In genomic region chr5:154059583-154059982, GRCh38 we compare ENCODE assay signal across 15 cellular contexts. TPM values are rescaled to one million over a fixed set of nuclear protein-coding genes. Genes with fewer than 3 reads are reported as not detected.
DNase-seq lines count a peak whose midpoint lies in the region; ATAC-seq and TF ChIP-seq lines count a peak whose summit lies in the region.
"Had no signal": no experiment of that assay in that cellular context is flagged by ENCODE, and none has a peak within 500 bp of the region (broad histone marks: within the 10 kb centered on the region; RNA-seq: fewer than 3 reads in every experiment).

No MANE protein-coding gene starts in this region.

- intact Hi-C loops in CD8-positive, alpha-beta T cell (cut with DNase I, micrococcal nuclease) = no loop called here
- intact Hi-C loops in activated CD8-positive, alpha-beta T cell treated with anti-CD3 and anti-CD28 coated beads for 36 hours (cut with micrococcal nuclease) = no loop called here

- CTCF ChIA-PET in CD8-positive, alpha-beta T cell (lab: Charles Lee) = interaction anchor here (1.1 to 5.0 kb wide), 4 partner anchors 10 to 177 kb away, joined by 3 to 35 read pairs (median 4); no protein-coding TSS in a partner anchor
- CTCF ChIA-PET in activated CD8-positive, alpha-beta T cell treated with anti-CD3 and anti-CD28 coated beads for 36 hours (lab: Charles Lee) = interaction anchor here (0.6 to 5.0 kb wide), 6 partner anchors 9 to 345 kb away, joined by 3 to 38 read pairs (median 10); no protein-coding TSS in a partner anchor

- peaks cover 7% of the 10 kb centered on the region for H3F3A ChIP-seq in neural progenitor cell (ENCODE audit: low read depth)

- H3K9me3 Mint-ChIP-seq in CD8-positive, alpha-beta T cell = no peaks in the 10 kb centered on the region
- no peaks in the 10 kb centered on the region for H3K9me3 Mint-ChIP-seq in activated CD8-positive, alpha-beta T cell treated with anti-CD3 and anti-CD28 coated beads for 36 hours
- no peaks in the 10 kb centered on the region for H3K9me3 Mint-ChIP-seq in neural progenitor cell
- H3K9me3 Mint-ChIP-seq in endothelial cell (ENCODE audit: unreplicated experiment) = no peaks in the 10 kb centered on the region
- H3K9me3 Mint-ChIP-seq: GM23338 had no signal

- H3K27me3 ChIP-seq in CD8-positive, alpha-beta T cell (ENCODE audit: insufficient read depth, low read length) = no peaks in the 10 kb centered on the region
- H3K27me3 ChIP-seq in KMS-11 (ENCODE audit: insufficient read depth, low read depth) (no peaks in the 10 kb centered on the region), neural progenitor cell (no peaks in the 10 kb centered on the region)

- peak overlapping the region; percentile 12; the same call in 1 of the 2 replicates for H2AFZ ChIP-seq in KMS-11 (ENCODE audit: low read depth)
- H2AFZ ChIP-seq in neural progenitor cell (replicated peaks) = no peak overlapping the region
- H2AFZ ChIP-seq: GM23338 had no signal

- no peaks in the 10 kb centered on the region for H3K9me3 ChIP-seq in CD8-positive, alpha-beta T cell (ENCODE audit: low read length)
- H3K9me3 ChIP-seq in neural progenitor cell (ENCODE audit: low read depth) = no peaks in the 10 kb centered on the region

- H3K36me3 ChIP-seq in CD8-positive, alpha-beta T cell (ENCODE audit: insufficient read depth, low read length) = no peaks in the 10 kb centered on the region
- H3K36me3 ChIP-seq in KMS-11 (ENCODE audit: insufficient read depth) = no peaks in the 10 kb centered on the region
- no peaks in the 10 kb centered on the region for H3K36me3 ChIP-seq in neural progenitor cell

- POLR2A ChIA-PET in CD8-positive, alpha-beta T cell (lab: Charles Lee) = interaction anchor here (1.6 kb wide), 1 partner anchor 345 kb away, joined by 4 read pairs; no protein-coding TSS in a partner anchor
- POLR2A ChIA-PET in activated CD8-positive, alpha-beta T cell treated with anti-CD3 and anti-CD28 coated beads for 36 hours (lab: Charles Lee) = interaction anchor here (1.3 kb wide), 1 partner anchor 9 kb away, joined by 5 read pairs; no protein-coding TSS in a partner anchor

- no peak overlapping the region for H3K4me3 Mint-ChIP-seq in CD8-positive, alpha-beta T cell
- H3K4me3 Mint-ChIP-seq in activated CD8-positive, alpha-beta T cell treated with anti-CD3 and anti-CD28 coated beads for 36 hours = no peak overlapping the region
- no peak overlapping the region for H3K4me3 Mint-ChIP-seq in neural progenitor cell
- no peak overlapping the region for H3K4me3 Mint-ChIP-seq in endothelial cell (ENCODE audit: unreplicated experiment)
- H3K4me3 Mint-ChIP-seq: GM23338 had no signal

- H3K4me2 ChIP-seq in KMS-11 (peak overlapping the region; percentile 93; the same call in 1 of the 2 replicates), neural progenitor cell (peak overlapping the region; percentile 34)
- H3K4me2 ChIP-seq: GM23338 had no signal

- no peak overlapping the region for H3K27ac ChIP-seq in CD8-positive, alpha-beta T cell (ENCODE audit: low read depth, low read length)
- peak overlapping the region; percentile 88 for H3K27ac ChIP-seq in KMS-11
- no peak overlapping the region for H3K27ac ChIP-seq in neural progenitor cell

- ATAC-seq in CD8-positive, alpha-beta T cell = peak; percentile 67
- no peak for ATAC-seq in activated CD8-positive, alpha-beta T cell treated with anti-CD3 and anti-CD28 coated beads for 36 hours
- ATAC-seq in HG02798 (IDR thresholded peaks at IDR 0.05; ENCODE audit: poor library complexity, unreplicated experiment) = no peak

- H3K27ac Mint-ChIP-seq in CD8-positive, alpha-beta T cell = peak overlapping the region; percentile 84
- H3K27ac Mint-ChIP-seq in activated CD8-positive, alpha-beta T cell treated with anti-CD3 and anti-CD28 coated beads for 36 hours = peak overlapping the region; percentile 46
- H3K27ac Mint-ChIP-seq in neural progenitor cell (no peak overlapping the region), endothelial cell (ENCODE audit: unreplicated experiment) (no peak overlapping the region)
- H3K27ac Mint-ChIP-seq: B cell, GM23338 had no signal

- no peak for TF ChIP-seq CTCF in CD8-positive, alpha-beta T cell (IDR thresholded peaks at IDR 0.05)
- TF ChIP-seq CTCF in KMS-11 (conservative IDR thresholded peaks at IDR 0.05; ENCODE audit: low read depth, low read length) = no peak
- no peak for TF ChIP-seq CTCF in activated CD8-positive, alpha-beta T cell treated with anti-CD3 and anti-CD28 coated beads for 36 hours (IDR thresholded peaks at IDR 0.05)
- TF ChIP-seq CTCF in neural progenitor cell (IDR thresholded peaks at IDR 0.05) = no peak
- no peak for TF ChIP-seq CTCF in endothelial cell (IDR thresholded peaks at IDR 0.05; ENCODE audit: unreplicated experiment)

- peaks cover 8% of the 10 kb centered on the region for H3K36me3 Mint-ChIP-seq in CD8-positive, alpha-beta T cell
- H3K36me3 Mint-ChIP-seq in activated CD8-positive, alpha-beta T cell treated with anti-CD3 and anti-CD28 coated beads for 36 hours (ENCODE audit: low read depth) = peaks cover 12% of the 10 kb centered on the region
- H3K36me3 Mint-ChIP-seq in neural progenitor cell = peaks cover 6% of the 10 kb centered on the region
- no peaks in the 10 kb centered on the region for H3K36me3 Mint-ChIP-seq in endothelial cell (ENCODE audit: low read depth, unreplicated experiment)

- DNase-seq in CD8-positive, alpha-beta T cell = peak in 1 of 7 experiments; percentile 19
- no peak for DNase-seq in activated CD8-positive, alpha-beta T cell treated with anti-CD3 and anti-CD28 coated beads for 36 hours
- no peak for DNase-seq in neural progenitor cell (ENCODE audit: low spot score)
- DNase-seq in germinal center (ENCODE audit: low spot score) = no peak
- DNase-seq in endothelial cell (ENCODE audit: low spot score) = no peak
- DNase-seq: COR-L47, DMS53, NCI-H1436 treated with DMSO at 0.1 percent for 48 hours, NCI-H2081, NCI-H510A treated with DMSO at 0.1 percent for 48 hours, SHP77 treated with DMSO at 0.1 percent for 48 hours had no signal

- peaks cover 10% of the 10 kb centered on the region for H3K4me1 ChIP-seq in CD8-positive, alpha-beta T cell (ENCODE audit: insufficient read depth, low read length)
- peaks cover 49% of the 10 kb centered on the region for H3K4me1 ChIP-seq in KMS-11 (ENCODE audit: low read depth, poor library complexity, severe bottlenecking)
- H3K4me1 ChIP-seq in neural progenitor cell = peaks cover 10% of the 10 kb centered on the region

- H3K4me1 Mint-ChIP-seq in CD8-positive, alpha-beta T cell (ENCODE audit: low read depth) = peaks cover 24% of the 10 kb centered on the region
- peaks cover 24% of the 10 kb centered on the region for H3K4me1 Mint-ChIP-seq in activated CD8-positive, alpha-beta T cell treated with anti-CD3 and anti-CD28 coated beads for 36 hours (ENCODE audit: low read depth)
- H3K4me1 Mint-ChIP-seq in neural progenitor cell (peaks cover 12% of the 10 kb centered on the region), endothelial cell (ENCODE audit: unreplicated experiment) (peaks cover 9% of the 10 kb centered on the region)

- H4K20me1 ChIP-seq in KMS-11 (ENCODE audit: insufficient read depth) (no peaks in the 10 kb centered on the region), neural progenitor cell (ENCODE audit: low read depth) (peaks cover 27% of the 10 kb centered on the region)

- no peak overlapping the region for H3K4me3 ChIP-seq in CD8-positive, alpha-beta T cell (ENCODE audit: low read depth, low read length)
- H3K4me3 ChIP-seq in KMS-11 (IDR thresholded peaks at IDR 0.05; ENCODE audit: insufficient read depth, low read depth, low read length) (no peak overlapping the region), neural progenitor cell (no peak overlapping the region)
- H3K4me3 ChIP-seq: GM23338 had no signal

- no peaks in the 10 kb centered on the region for H3K79me2 ChIP-seq in KMS-11 (ENCODE audit: insufficient read depth, low read depth)
- H3K79me2 ChIP-seq in neural progenitor cell (ENCODE audit: low read depth) = peaks cover 6% of the 10 kb centered on the region

- H3K9ac ChIP-seq in KMS-11 (peak overlapping the region; percentile 41; the same call in 1 of the 2 replicates), neural progenitor cell (no peak overlapping the region)

- no peaks in the 10 kb centered on the region for H3K27me3 Mint-ChIP-seq in CD8-positive, alpha-beta T cell (ENCODE audit: low read depth)
- H3K27me3 Mint-ChIP-seq in activated CD8-positive, alpha-beta T cell treated with anti-CD3 and anti-CD28 coated beads for 36 hours = no peaks in the 10 kb centered on the region
- H3K27me3 Mint-ChIP-seq in neural progenitor cell (ENCODE audit: insufficient read depth, low read depth) (no peaks in the 10 kb centered on the region), endothelial cell (ENCODE audit: unreplicated experiment) (no peaks in the 10 kb centered on the region)
- H3K27me3 Mint-ChIP-seq: B cell had no signal

RNA-seq across cellular contexts. Expression of gene MFAP3, which starts 20.8 kb away (rescaled TPM):
- 10 to 100 TPM; 16.6 to 20.2 TPM for total RNA-seq in CD8-positive, alpha-beta T cell
- 10 to 100 TPM in 1 of 2 experiments, 1 to 10 TPM in 1; 10.0 to 12.1 TPM for total RNA-seq in activated CD8-positive, alpha-beta T cell treated with anti-CD3 and anti-CD28 coated beads for 36 hours
- 63.6 and 89.7 TPM in 2 replicates for total RNA-seq in neural progenitor cell (ENCODE audit: low replicate concordance)
- total RNA-seq in endothelial cell (ENCODE audit: unreplicated experiment) = 42.7 TPM

RNA-seq across cellular contexts. Expression of gene FAM114A2, which starts 20.9 kb away (rescaled TPM):
- 10 to 100 TPM; 24.9 to 26.6 TPM for total RNA-seq in CD8-positive, alpha-beta T cell
- total RNA-seq in activated CD8-positive, alpha-beta T cell treated with anti-CD3 and anti-CD28 coated beads for 36 hours = 10 to 100 TPM; 25.6 to 26.9 TPM
- total RNA-seq in neural progenitor cell (ENCODE audit: low replicate concordance) (13.2 and 19.9 TPM in 2 replicates), endothelial cell (ENCODE audit: unreplicated experiment) (28.4 TPM)

Comparison
In these comparisons a context has a peak if more than half of its experiments do, and no peak if none do; other contexts are left out.
1. H3K27ac Mint-ChIP-seq: peak in CD8-positive, alpha-beta T cell (single experiment) and activated CD8-positive, alpha-beta T cell treated with anti-CD3 and anti-CD28 coated beads for 36 hours (single experiment); none in neural progenitor cell (single experiment) and endothelial cell (single experiment).